22 cellular contexts compared by ENCODE assay signal in the genomic region with DNA sequence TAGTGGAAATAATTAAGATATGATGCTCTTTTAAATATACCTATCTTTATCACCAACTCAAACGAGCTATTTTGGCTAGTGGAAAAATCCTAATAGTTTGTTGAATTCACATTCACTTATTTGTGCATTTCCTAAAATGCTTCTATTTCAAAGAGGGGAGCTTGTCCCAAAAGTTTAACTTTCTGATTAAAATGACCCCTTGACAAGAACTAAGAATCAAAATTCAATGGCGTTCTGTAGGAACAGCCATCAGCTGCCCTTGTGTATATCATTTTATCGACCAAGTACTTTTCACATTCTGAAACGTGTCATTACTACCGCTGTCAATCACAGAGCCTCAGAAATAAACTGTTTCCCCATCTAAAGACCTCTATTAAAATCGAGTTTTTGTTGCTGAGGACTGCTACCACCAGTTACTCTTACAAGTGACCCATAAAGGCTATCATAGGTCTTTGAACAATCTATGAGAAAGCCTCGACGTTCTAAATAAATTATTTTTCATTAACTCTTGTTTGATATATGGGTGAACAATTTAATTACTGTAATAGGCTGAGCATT. TPM values are rescaled to one million over a fixed set of nuclear protein-coding genes. Genes with fewer than 3 reads are reported as not detected.
DNase-seq lines count a peak whose midpoint lies in the region; ATAC-seq and TF ChIP-seq lines count a peak whose summit lies in the region.
"Had no signal": no experiment of that assay in that cellular context is flagged by ENCODE, and none has a peak within 500 bp of the region (broad histone marks: within the 10 kb centered on the region; RNA-seq: fewer than 3 reads in every experiment).

No MANE protein-coding gene starts in this region.

- peaks cover 17% of the 10 kb centered on the region for H4K20me1 ChIP-seq in SK-N-SH (ENCODE audit: insufficient read depth)

- H3K4me2 ChIP-seq in SK-N-SH, result peak overlapping the region; percentile 95

- POLR2A ChIA-PET in SK-N-SH (lab: Yijun Ruan, JAX), result no interaction called here
- POLR2A ChIA-PET in HEK293T (lab: Yijun Ruan, JAX), result interaction anchor here (1.3 kb wide), 1 partner anchor 234 kb away, joined by 5 read pairs; no protein-coding TSS in a partner anchor

- H3K27me3 ChIP-seq in SK-N-SH (ENCODE audit: insufficient read depth), result no peaks in the 10 kb centered on the region

- H3K9me3 ChIP-seq in SK-N-SH, result no peaks in the 10 kb centered on the region
- H3K9me3 ChIP-seq: psoas muscle had no signal

- peak overlapping the region; percentile 22 to 93; a peak in 2 of 4 replicates for H3K27ac ChIP-seq in SK-N-SH (ENCODE audit: low read depth in 2 of 2, low read length in 1 of 2)
- H3K27ac ChIP-seq: coronary artery, PC-9, psoas muscle had no signal

- peaks cover 38% of the 10 kb centered on the region for H3K79me2 ChIP-seq in SK-N-SH (ENCODE audit: insufficient read depth)

- peak overlapping the region; percentile 30 to 62 for H3K27ac Mint-ChIP-seq in natural killer cell treated with Interleukin-12 subunit alpha and Interleukin-12 subunit beta and Interleukin-15 and Interleukin-18, amount 100 ng/mL, for 72 hours

- H2AFZ ChIP-seq in SK-N-SH (ENCODE audit: low read depth), result peak overlapping the region; percentile 75; the same call in 1 of the 2 replicates
- H2AFZ ChIP-seq: PC-9 had no signal

- H3K4me3 Mint-ChIP-seq in natural killer cell treated with Interleukin-12 subunit alpha and Interleukin-12 subunit beta and Interleukin-15 and Interleukin-18, amount 100 ng/mL, for 72 hours, result peak overlapping the region; percentile 60

- ATAC-seq in SK-N-SH treated with all-trans-retinoic acid at 6 μM for 48 hours, result no peak
- no peak for ATAC-seq in natural killer cell treated with Interleukin-12 subunit alpha and Interleukin-12 subunit beta and Interleukin-15 and Interleukin-18, amount 100 ng/mL, for 72 hours

- H3K9ac ChIP-seq in SK-N-SH, result peak overlapping the region; percentile 91; the same call in 1 of the 2 replicates

- 16% methylated on average over 8 of the region's 8 CpGs for WGBS in SK-N-SH (ENCODE audit: low lambda C conversion rate)

- TF ChIP-seq CTCF in SK-N-SH (IDR thresholded peaks at IDR 0.05), result no peak

- H3K36me3 Mint-ChIP-seq in natural killer cell treated with Interleukin-12 subunit alpha and Interleukin-12 subunit beta and Interleukin-15 and Interleukin-18, amount 100 ng/mL, for 72 hours, result peaks cover 8% of the 10 kb centered on the region

- peaks cover 10 to 12% of the 10 kb centered on the region in 2 experiments; a peak in 1 of 4 replicates for H3K4me1 ChIP-seq in SK-N-SH (ENCODE audit: control insufficient read depth in 1 of 2, insufficient read depth in 2 of 2, low read depth in 1 of 2, low read length in 1 of 2)

- CTCF ChIA-PET in SK-N-SH (lab: Yijun Ruan, JAX) (interaction anchor here (0.7 to 2.9 kb wide), 19 partner anchors 8 to 1756 kb away, joined by 3 to 42 read pairs (median 8); no protein-coding TSS in a partner anchor), HEK293T (lab: Yijun Ruan, JAX) (interaction anchor here (0.6 to 1.9 kb wide), 5 partner anchors 8 to 234 kb away, joined by 3 to 10 read pairs (median 5); no protein-coding TSS in a partner anchor)

- H3F3A ChIP-seq in SK-N-SH (replicated peaks; ENCODE audit: insufficient read depth), result peaks cover 36% of the 10 kb centered on the region

- TF ChIP-seq EP300 in SK-N-SH (IDR thresholded peaks at IDR 0.05; ENCODE audit: borderline replicate concordance in 1 of 2, low read depth in 1 of 2, low read length in 1 of 2), result no peak

- H3K9me3 Mint-ChIP-seq in natural killer cell treated with Interleukin-12 subunit alpha and Interleukin-12 subunit beta and Interleukin-15 and Interleukin-18, amount 100 ng/mL, for 72 hours, result no peaks in the 10 kb centered on the region

- H3K4me1 Mint-ChIP-seq in natural killer cell treated with Interleukin-12 subunit alpha and Interleukin-12 subunit beta and Interleukin-15 and Interleukin-18, amount 100 ng/mL, for 72 hours (ENCODE audit: low read depth in 2 of 2), result peaks cover 14 to 16% of the 10 kb centered on the region in 2 donors

- peaks cover 11 to 17% of the 10 kb centered on the region in 2 experiments for H3K36me3 ChIP-seq in SK-N-SH (replicated peaks in 1 of 2; ENCODE audit: control insufficient read depth in 1 of 2, insufficient read depth in 2 of 2, low read length in 1 of 2)

- H3K4me3 ChIP-seq in SK-N-SH (ENCODE audit: low read depth in 2 of 2, low read length in 1 of 2), result peak overlapping the region; percentile 53 to 74; a peak in 2 of 4 replicates

- no peak for TF ChIP-seq RAD21 in SK-N-SH (IDR thresholded peaks at IDR 0.05; ENCODE audit: low read length)

- H3K9me2 ChIP-seq in SK-N-SH, result no peaks in the 10 kb centered on the region

- DNase-seq in SK-N-SH, result no peak
- no peak for DNase-seq in HEK293T (ENCODE audit: extremely low spot score)
- peak; percentile 7 for DNase-seq in astrocyte of the hippocampus (ENCODE audit: low read depth, low spot score)
- DNase-seq in natural killer cell treated with Interleukin-12 subunit alpha and Interleukin-12 subunit beta and Interleukin-15 and Interleukin-18, amount 100 ng/mL, for 72 hours (ENCODE audit: low spot score), result no peak
- no peak for DNase-seq in NCI-H524 (lab: John Stamatoyannopoulos, UW)
- no peak for DNase-seq in SK-N-DZ (ENCODE audit: low spot score)
- no peak for DNase-seq in NCI-H1436 treated with DMSO at 0.1 percent for 48 hours (lab: John Stamatoyannopoulos, UW)
- DNase-seq: activated CD8-positive, alpha-beta memory T cell treated with anti-CD3 and anti-CD28 coated beads, Interleukin-2, amount 50 U/mL, for 4 hours; activated gamma-delta T cell treated with Interleukin-2 at 50 U/mL for 16 hours; C1 segment of cervical spinal cord; DMS153; hippocampal formation; MM.1S; NCI-H2227 treated with DMSO at 0.1 percent for 48 hours; PC-9; psoas muscle; small intestine; stimulated activated CD4-positive, alpha-beta T cell treated with anti-CD3 and anti-CD28 coated beads, Interleukin-4, amount 100 ng/mL, for 4 hours; T-helper 9 cell had no signal

- peaks cover 28 to 52% of the 10 kb centered on the region in 2 donors for H3K27me3 Mint-ChIP-seq in natural killer cell treated with Interleukin-12 subunit alpha and Interleukin-12 subunit beta and Interleukin-15 and Interleukin-18, amount 100 ng/mL, for 72 hours

TF ChIP-seq in SK-N-SH, 30 proteins besides CTCF, POLR2A, EP300 and RAD21 (continues in another document):
- TF ChIP-seq FOSL2 (IDR thresholded peaks at IDR 0.05; ENCODE audit: borderline replicate concordance, low read depth) (no peak), YY1 (IDR thresholded peaks at IDR 0.05; ENCODE audit: low read depth) (no peak), SMC3 (IDR thresholded peaks at IDR 0.05; ENCODE audit: low read depth, low read length) (no peak)
- TF ChIP-seq, protein P1, sequence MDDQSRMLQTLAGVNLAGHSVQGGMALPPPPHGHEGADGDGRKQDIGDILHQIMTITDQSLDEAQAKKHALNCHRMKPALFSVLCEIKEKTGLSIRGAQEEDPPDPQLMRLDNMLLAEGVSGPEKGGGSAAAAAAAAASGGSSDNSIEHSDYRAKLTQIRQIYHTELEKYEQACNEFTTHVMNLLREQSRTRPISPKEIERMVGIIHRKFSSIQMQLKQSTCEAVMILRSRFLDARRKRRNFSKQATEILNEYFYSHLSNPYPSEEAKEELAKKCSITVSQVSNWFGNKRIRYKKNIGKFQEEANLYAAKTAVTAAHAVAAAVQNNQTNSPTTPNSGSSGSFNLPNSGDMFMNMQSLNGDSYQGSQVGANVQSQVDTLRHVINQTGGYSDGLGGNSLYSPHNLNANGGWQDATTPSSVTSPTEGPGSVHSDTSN (IDR thresholded peaks at IDR 0.05), result peak; percentile 42

TF ChIP-seq in SK-N-SH treated with all-trans-retinoic acid at 6 μM for 48 hours, 23 proteins besides CTCF, POLR2A, EP300 and RAD21:
- TF ChIP-seq RARB (CRISPR knock-in tag; IDR thresholded peaks at IDR 0.05), result no peak

TF ChIP-seq in HEK293T, 16 proteins besides CTCF, POLR2A, EP300 and RAD21:
- no peak for TF ChIP-seq ZNF384 (IDR thresholded peaks at IDR 0.05)
- TF ChIP-seq, protein P2, sequence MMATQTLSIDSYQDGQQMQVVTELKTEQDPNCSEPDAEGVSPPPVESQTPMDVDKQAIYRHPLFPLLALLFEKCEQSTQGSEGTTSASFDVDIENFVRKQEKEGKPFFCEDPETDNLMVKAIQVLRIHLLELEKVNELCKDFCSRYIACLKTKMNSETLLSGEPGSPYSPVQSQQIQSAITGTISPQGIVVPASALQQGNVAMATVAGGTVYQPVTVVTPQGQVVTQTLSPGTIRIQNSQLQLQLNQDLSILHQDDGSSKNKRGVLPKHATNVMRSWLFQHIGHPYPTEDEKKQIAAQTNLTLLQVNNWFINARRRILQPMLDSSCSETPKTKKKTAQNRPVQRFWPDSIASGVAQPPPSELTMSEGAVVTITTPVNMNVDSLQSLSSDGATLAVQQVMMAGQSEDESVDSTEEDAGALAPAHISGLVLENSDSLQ (IDR thresholded peaks at IDR 0.05), result peak; percentile 91

RNA-seq across cellular contexts. Expression of a gene that starts 1.5 kb away (rescaled TPM):
- polyA plus RNA-seq in SK-N-SH (2012; rRNA removed), result 39.6 and 73.9 TPM in 2 replicates
- 71.2 and 72.6 TPM in 2 replicates for polyA plus RNA-seq in SK-N-SH (2012; cell fraction: cytosol; rRNA removed)
- polyA plus RNA-seq in SK-N-SH (2012; cell fraction: nucleus; rRNA removed), result 48.7 and 52.6 TPM in 2 replicates
- 1 to 10 TPM; 1.5 to 2.0 TPM for total RNA-seq in natural killer cell treated with Interleukin-12 subunit alpha and Interleukin-12 subunit beta and Interleukin-15 and Interleukin-18, amount 100 ng/mL, for 72 hours
- polyA plus RNA-seq in SK-N-DZ (2014; cell fraction: cytosol; rRNA removed), result 0.93 and 1.1 TPM in 2 replicates
- 0.24 and 1.2 TPM in 2 replicates for polyA plus RNA-seq in SK-N-DZ (2014; cell fraction: nucleus; rRNA removed)
- total RNA-seq: lung microvascular endothelial cell had no signal

RNA-seq across cellular contexts. Expression of a gene that starts 48.1 kb away (rescaled TPM):
- 458 and 492 TPM in 2 replicates for polyA plus RNA-seq in SK-N-SH (2012; rRNA removed)
- 622 and 790 TPM in 2 replicates for polyA plus RNA-seq in SK-N-SH (2012; cell fraction: cytosol; rRNA removed)
- polyA plus RNA-seq in SK-N-SH (2012; cell fraction: nucleus; rRNA removed), result 127 and 171 TPM in 2 replicates
- total RNA-seq in natural killer cell treated with Interleukin-12 subunit alpha and Interleukin-12 subunit beta and Interleukin-15 and Interleukin-18, amount 100 ng/mL, for 72 hours, result 100 to 1,000 TPM; 426 to 537 TPM
- polyA plus RNA-seq in SK-N-DZ (2014; cell fraction: cytosol; rRNA removed), result 764 and 864 TPM in 2 replicates
- polyA plus RNA-seq in SK-N-DZ (2014; cell fraction: nucleus; rRNA removed), result 413 and 580 TPM in 2 replicates
